In the genomic region with DNA sequence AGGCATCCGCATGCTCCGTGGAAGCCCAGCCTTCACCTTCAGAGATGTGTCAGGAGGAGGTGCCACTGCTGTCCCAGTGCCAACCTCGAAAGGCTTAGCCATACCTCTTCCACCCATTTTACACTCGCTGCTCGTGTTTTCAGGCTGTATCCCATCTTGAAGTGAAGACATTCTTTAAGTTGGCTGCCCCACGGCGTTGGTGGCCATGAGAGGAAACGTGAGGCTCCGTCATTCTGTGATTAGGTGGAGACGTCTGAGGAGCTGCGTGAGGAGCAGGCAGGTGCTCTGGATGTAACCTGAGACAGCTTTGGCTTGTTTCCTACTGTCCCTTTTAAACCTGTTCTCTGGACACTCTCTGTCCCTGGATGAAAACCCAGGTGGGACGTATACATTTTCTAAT, we compare ENCODE assay signal across 17 cellular contexts.
"Had no signal": no experiment of that assay in that cellular context is flagged by ENCODE, and none has a peak within 500 bp of the region (broad histone marks: within the 10 kb centered on the region; RNA-seq: fewer than 3 reads in every experiment).

No MANE protein-coding gene starts in this region.

- H3K27me3 ChIP-seq: foreskin keratinocyte, thyroid gland, upper lobe of right lung had no signal

- H3K36me3 ChIP-seq: esophagus muscularis mucosa, thyroid gland, upper lobe of right lung had no signal

- H3K9me3 ChIP-seq: esophagus muscularis mucosa, thyroid gland, upper lobe of right lung had no signal

- H3K4me1 ChIP-seq: foreskin keratinocyte, upper lobe of right lung had no signal

- H3K4me3 ChIP-seq: esophagus muscularis mucosa, skin epidermis, thyroid gland, upper lobe of right lung had no signal

- DNase-seq: activated CD4-positive, alpha-beta T cell treated with anti-CD3 and anti-CD28 coated beads for 36 hours; activated CD4-positive, CD25-positive, alpha-beta regulatory T cell; activated CD8-positive, alpha-beta memory T cell treated with anti-CD3 and anti-CD28 coated beads, Interleukin-2, amount 10 ng/mL, durations not matched to agents 7 days and 5 days; activated CD8-positive, alpha-beta T cell treated with anti-CD3 and anti-CD28 coated beads, Interleukin-2, amount 10 ng/mL, durations not matched to agents 7 days and 5 days; activated naive CD8-positive, alpha-beta T cell treated with anti-CD3 and anti-CD28 coated beads, Interleukin-2, amount 50 U/mL, for 24 hours; activated T-cell treated with anti-CD3 and anti-CD28 coated beads, Interleukin-2, amount 50 U/mL, for 48 hours; amygdala; foreskin keratinocyte; left ventricle myocardium superior; stimulated activated CD4-positive, alpha-beta T cell treated with anti-CD3 and anti-CD28 coated beads, Interleukin-12 subunit alpha, Interleukin-12 subunit beta, amount 100 ng/mL, for 4 hours; stimulated activated CD4-positive, alpha-beta T cell treated with anti-CD3 and anti-CD28 coated beads, Interleukin-4, amount 100 ng/mL, for 24 hours; substantia nigra; T-helper 1 cell; upper lobe of right lung had no signal

- H3K27ac ChIP-seq: esophagus muscularis mucosa, foreskin keratinocyte, skin epidermis, thyroid gland, upper lobe of right lung had no signal
